8 cellular contexts compared by ENCODE assay signal in the genomic region with DNA sequence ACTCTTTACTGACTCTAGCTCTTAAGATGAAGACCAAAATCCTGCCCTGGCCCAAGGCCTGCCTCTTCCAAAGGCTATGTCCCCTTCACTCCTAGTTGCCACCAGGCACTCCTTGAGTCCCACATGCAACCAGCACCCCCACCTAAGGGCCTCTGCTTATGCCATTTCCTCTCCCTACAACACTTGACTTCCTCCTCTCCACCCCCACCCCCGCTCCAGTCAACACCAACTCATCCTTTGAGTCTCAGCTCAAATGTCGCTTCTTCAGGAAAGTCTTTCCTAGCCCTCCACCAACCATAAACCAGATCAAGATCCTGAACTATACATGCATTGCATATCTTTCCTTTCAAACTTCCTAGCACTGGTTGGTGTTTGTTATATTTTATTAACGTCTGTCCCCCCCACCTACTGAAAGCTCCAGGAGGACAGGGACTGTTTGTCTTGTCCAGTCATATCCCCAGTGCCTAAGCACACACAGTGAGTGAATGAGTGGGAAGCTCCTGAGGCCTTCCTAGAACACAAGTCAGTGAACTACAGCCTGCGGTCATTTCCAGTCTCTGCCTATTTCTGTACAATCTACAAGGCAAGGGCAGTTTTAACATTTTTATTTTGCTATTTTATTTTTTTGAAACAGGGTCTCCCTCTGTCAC. TPM values are rescaled to one million over a fixed set of nuclear protein-coding genes. Genes with fewer than 3 reads are reported as not detected.
A peak's percentile ranks its signal among the peaks of the same experiment; 100 is the strongest.
DNase-seq lines count a peak whose midpoint lies in the region; ATAC-seq and TF ChIP-seq lines count a peak whose summit lies in the region.

No MANE protein-coding gene starts in this region.

- H3K27me3 Mint-ChIP-seq in CD4-positive, alpha-beta memory T cell = no peaks in the 10 kb centered on the region
- no peaks in the 10 kb centered on the region for H3K27me3 Mint-ChIP-seq in activated naive CD8-positive, alpha-beta T cell treated with anti-CD3 and anti-CD28 coated beads for 36 hours
- H3K27me3 Mint-ChIP-seq in natural killer cell (ENCODE audit: low read depth in 2 of 2) = no peaks in the 10 kb centered on the region

- H3K4me3 Mint-ChIP-seq in CD4-positive, alpha-beta memory T cell = peak overlapping the region in 2 of 8 donors; percentile 84 to 87
- peak overlapping the region; percentile 72 for H3K4me3 Mint-ChIP-seq in activated naive CD8-positive, alpha-beta T cell treated with anti-CD3 and anti-CD28 coated beads for 36 hours
- H3K4me3 Mint-ChIP-seq in natural killer cell = peak overlapping the region; percentile 71

- peaks cover 96% of the 10 kb centered on the region for H3K4me1 ChIP-seq in CD4-positive, alpha-beta memory T cell (ENCODE audit: insufficient read depth, low read length)

- peak overlapping the region in 1 of 2 donors; percentile 41 for H3K4me3 ChIP-seq in CD4-positive, alpha-beta memory T cell (ENCODE audit: low read length in 2 of 2)

- no peaks in the 10 kb centered on the region for H3K9me3 ChIP-seq in CD4-positive, alpha-beta memory T cell (ENCODE audit: control insufficient read depth in 1 of 2, low read length in 2 of 2)

- DNase-seq in CD4-positive, alpha-beta memory T cell = peak in 3 of 5 donors; percentile 28 to 67 (median 40)
- DNase-seq in MV-4-11 (lab: John Stamatoyannopoulos, UW) = peak; percentile 65
- DNase-seq in activated naive CD8-positive, alpha-beta T cell treated with anti-CD3 and anti-CD28 coated beads for 36 hours = peak; percentile 31
- DNase-seq in natural killer cell = no peak
- DNase-seq in NCI-H1092 treated with DMSO at 0.1 percent for 48 hours (lab: John Stamatoyannopoulos, UW) = no peak
- no peak for DNase-seq in inferior parietal cortex (ENCODE audit: extremely low spot score)

- H3K27ac Mint-ChIP-seq in CD4-positive, alpha-beta memory T cell = no peak overlapping the region
- peak overlapping the region; percentile 97 for H3K27ac Mint-ChIP-seq in activated naive CD8-positive, alpha-beta T cell treated with anti-CD3 and anti-CD28 coated beads for 36 hours
- no peak overlapping the region for H3K27ac Mint-ChIP-seq in natural killer cell

- no peaks in the 10 kb centered on the region for H3K27me3 ChIP-seq in CD4-positive, alpha-beta memory T cell (ENCODE audit: insufficient read depth, low read length)

- H3K27ac ChIP-seq in CD4-positive, alpha-beta memory T cell (ENCODE audit: low read depth, low read length) = peak overlapping the region; percentile 72

- TF ChIP-seq CTCF in natural killer cell (IDR thresholded peaks at IDR 0.05) = no peak

- H3K4me1 Mint-ChIP-seq in CD4-positive, alpha-beta memory T cell = peaks cover 35 to 75% (median 44%) of the 10 kb centered on the region in 4 donors
- H3K4me1 Mint-ChIP-seq in activated naive CD8-positive, alpha-beta T cell treated with anti-CD3 and anti-CD28 coated beads for 36 hours = peaks cover 33% of the 10 kb centered on the region
- peaks cover 17 to 21% of the 10 kb centered on the region in 2 donors for H3K4me1 Mint-ChIP-seq in natural killer cell

- POLR2A ChIA-PET in CD4-positive, alpha-beta memory T cell (lab: Charles Lee; ENCODE audit: partially characterized antibody) = interaction anchor here (0.8 to 16.7 kb wide), 5 partner anchors 9 to 71 kb away, joined by 4 to 984 read pairs (median 9); no protein-coding TSS in a partner anchor

- ATAC-seq in natural killer cell (peak in 2 of 3 donors; percentile 17 to 41), GM18873 (IDR thresholded peaks at IDR 0.05; ENCODE audit: low FRiP score, unreplicated experiment) (no peak), GM18909 (IDR thresholded peaks at IDR 0.05; ENCODE audit: poor library complexity, unreplicated experiment) (no peak)

- H3K36me3 ChIP-seq in CD4-positive, alpha-beta memory T cell (ENCODE audit: insufficient read depth, low read length) = no peaks in the 10 kb centered on the region

- H3K36me3 Mint-ChIP-seq in CD4-positive, alpha-beta memory T cell = peaks cover 6 to 7% of the 10 kb centered on the region in 2 donors
- peaks cover 20% of the 10 kb centered on the region for H3K36me3 Mint-ChIP-seq in activated naive CD8-positive, alpha-beta T cell treated with anti-CD3 and anti-CD28 coated beads for 36 hours
- H3K36me3 Mint-ChIP-seq in natural killer cell = no peaks in the 10 kb centered on the region

- H3K9me3 Mint-ChIP-seq in CD4-positive, alpha-beta memory T cell = no peaks in the 10 kb centered on the region
- H3K9me3 Mint-ChIP-seq in activated naive CD8-positive, alpha-beta T cell treated with anti-CD3 and anti-CD28 coated beads for 36 hours = no peaks in the 10 kb centered on the region
- H3K9me3 Mint-ChIP-seq in natural killer cell = no peaks in the 10 kb centered on the region

- CTCF ChIA-PET in CD4-positive, alpha-beta memory T cell (lab: Charles Lee; ENCODE audit: partially characterized antibody) = interaction anchor here (0.7 to 5.9 kb wide), 20 partner anchors 8 to 70 kb away, joined by 3 to 78 read pairs (median 4); a partner anchor contains a TSS

- intact Hi-C loops in CD4-positive, alpha-beta memory T cell (cut with micrococcal nuclease) = loop anchor here (1.0 kb wide), 1 partner anchor 8 kb away; no protein-coding TSS in a partner anchor
- intact Hi-C loops in natural killer cell (cut with micrococcal nuclease) = no loop called here

RNA-seq across cellular contexts. Expression of a gene that starts 7.3 kb away (rescaled TPM):
- 100 to 1,000 TPM in 1 of 2 experiments, 10 to 100 TPM in 1; 98.1 to 114 TPM for total RNA-seq in CD4-positive, alpha-beta memory T cell
- polyA plus RNA-seq in CD4-positive, alpha-beta memory T cell = 10 to 100 TPM in 1 of 2 donors, 1 to 10 TPM in 1; 5.6 to 35.4 TPM
- total RNA-seq in activated naive CD8-positive, alpha-beta T cell treated with anti-CD3 and anti-CD28 coated beads for 36 hours = 10 to 100 TPM; 39.4 to 44.1 TPM
- total RNA-seq in natural killer cell = 10 to 100 TPM; 54.0 to 83.5 (median 56.7) TPM

RNA-seq across cellular contexts. Expression of a gene that starts 22.2 kb away (rescaled TPM):
- not detected for total RNA-seq in CD4-positive, alpha-beta memory T cell
- polyA plus RNA-seq in CD4-positive, alpha-beta memory T cell = not detected
- not detected for total RNA-seq in activated naive CD8-positive, alpha-beta T cell treated with anti-CD3 and anti-CD28 coated beads for 36 hours
- not detected for total RNA-seq in natural killer cell

Comparison
In these comparisons a context has a peak if more than half of its experiments do, and no peak if none do; other contexts are left out.
1. DNase-seq: peak in CD4-positive, alpha-beta memory T cell (3 of 5), MV-4-11 (single experiment) and activated naive CD8-positive, alpha-beta T cell treated with anti-CD3 and anti-CD28 coated beads for 36 hours (single experiment); none in natural killer cell (single experiment), NCI-H1092 treated with DMSO at 0.1 percent for 48 hours (single experiment) and inferior parietal cortex (single experiment).
2. ATAC-seq: peak in natural killer cell (2 of 3); none in GM18873 (single experiment) and GM18909 (single experiment).